Comparison of ENCODE assay signal across 19 cellular contexts in the genomic region with DNA sequence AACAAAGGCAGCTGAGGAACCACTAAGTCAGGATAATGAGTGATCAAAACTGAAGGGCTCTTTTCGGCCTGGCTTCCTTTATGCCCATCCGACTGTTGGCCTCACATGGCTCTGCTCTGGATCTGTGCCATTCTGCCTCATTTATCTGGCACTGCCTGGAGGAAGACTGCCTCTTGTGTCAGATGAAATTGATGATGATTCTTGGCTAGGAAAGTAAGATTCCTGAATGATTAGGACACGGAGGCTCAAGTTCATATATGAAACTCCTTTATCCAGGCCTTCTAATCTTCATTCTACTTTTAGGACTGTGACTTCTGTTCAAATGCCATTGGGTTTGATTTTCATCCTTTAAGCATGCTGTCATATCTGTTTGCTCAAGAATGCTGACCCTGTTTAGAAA.
A peak's percentile ranks its signal among the peaks of the same experiment; 100 is the strongest.
DNase-seq lines count a peak whose midpoint lies in the region; FAIRE-seq and TF ChIP-seq lines count a peak whose summit lies in the region.
"Had no signal": no experiment of that assay in that cellular context is flagged by ENCODE, and none has a peak within 500 bp of the region (broad histone marks: within the 10 kb centered on the region; RNA-seq: fewer than 3 reads in every experiment).

No MANE protein-coding gene starts in this region.

- DNase-seq in NCI-H345 (lab: John Stamatoyannopoulos, UW) (peak; percentile 79), NCI-H345 treated with DMSO at 0.1 percent for 48 hours (lab: John Stamatoyannopoulos, UW; ENCODE audit: unreplicated experiment) (no peak), NCI-H226 (peak; percentile 77), fibroblast of lung (ENCODE audit: low read depth in 2 of 2) (peak; percentile 33 to 60), stromal cell of bone marrow (ENCODE audit: low read depth) (peak; percentile 6), NCI-H1417 (lab: John Stamatoyannopoulos, UW) (no peak), suprapubic skin (ENCODE audit: low spot score in 2 of 2) (no peak), GM19239 (ENCODE audit: insufficient read length, low spot score) (no peak)
- DNase-seq: activated CD4-positive, alpha-beta T cell treated with anti-CD3 and anti-CD28 coated beads for 4 hours; activated effector memory CD4-positive, alpha-beta T cell treated with Interleukin-2 at 50 U/mL for 16 hours; amniotic stem cell; DMS79 treated with DMSO at 0.1 percent for 48 hours; effector memory CD4-positive, alpha-beta T cell; esophagus squamous epithelium; hippocampal formation; mesendoderm; natural killer cell; SW 1271 had no signal

- H3K27me3 ChIP-seq in fibroblast of lung (ENCODE audit: control insufficient read depth, insufficient read depth, low read length) (no peaks in the 10 kb centered on the region), suprapubic skin (no peaks in the 10 kb centered on the region)
- H3K27me3 ChIP-seq: esophagus squamous epithelium had no signal

- H2AFZ ChIP-seq in fibroblast of lung (ENCODE audit: low read length): no peak overlapping the region

- no peak for TF ChIP-seq EP300 in suprapubic skin (IDR thresholded peaks at IDR 0.05)

- TF ChIP-seq CTCF in fibroblast of lung (conservative IDR thresholded peaks at IDR 0.05 in 1 of 2, IDR thresholded peaks at IDR 0.05 in 1 of 2; ENCODE audit: low read depth in 1 of 2, low read length in 2 of 2) (no peak), suprapubic skin (IDR thresholded peaks at IDR 0.05) (no peak)

- no peak for FAIRE-seq in GM19239 (lab: Jason Lieb, UNC)
- FAIRE-seq: H54 had no signal

- H3K4me1 ChIP-seq in fibroblast of lung (ENCODE audit: control insufficient read depth, extremely low read depth, insufficient read depth, low read length): no peaks in the 10 kb centered on the region
- H3K4me1 ChIP-seq in suprapubic skin: no peaks in the 10 kb centered on the region
- H3K4me1 ChIP-seq: esophagus squamous epithelium had no signal

- no peaks in the 10 kb centered on the region for H3K79me2 ChIP-seq in fibroblast of lung (ENCODE audit: control insufficient read depth, insufficient read depth, low read length)

- H3K9ac ChIP-seq in fibroblast of lung (ENCODE audit: insufficient read depth, low read length): no peak overlapping the region

- H3K27ac ChIP-seq in fibroblast of lung (ENCODE audit: insufficient read depth, low read length): no peak overlapping the region
- no peak overlapping the region for H3K27ac ChIP-seq in suprapubic skin
- H3K27ac ChIP-seq: esophagus squamous epithelium had no signal

- no peak overlapping the region for H3K4me2 ChIP-seq in fibroblast of lung (ENCODE audit: extremely low read depth, insufficient read depth, low read length)

- H4K20me1 ChIP-seq in fibroblast of lung (ENCODE audit: control insufficient read depth, extremely low read depth, insufficient read depth, low read length): no peaks in the 10 kb centered on the region

- 51% methylated on average over 3 of the region's 3 CpGs for WGBS in suprapubic skin

- no peak overlapping the region for H3K4me3 ChIP-seq in fibroblast of lung (replicated peaks in 1 of 4; ENCODE audit: control extremely low read depth in 1 of 4, insufficient read depth in 1 of 4, low read depth in 3 of 4, low read length in 4 of 4)
- H3K4me3 ChIP-seq in suprapubic skin: no peak overlapping the region
- H3K4me3 ChIP-seq: esophagus squamous epithelium had no signal

- H3K9me3 ChIP-seq in fibroblast of lung (ENCODE audit: control insufficient read depth, insufficient read depth, low read depth, low read length): no peaks in the 10 kb centered on the region
- H3K9me3 ChIP-seq in suprapubic skin: no peaks in the 10 kb centered on the region
- H3K9me3 ChIP-seq: esophagus squamous epithelium had no signal

- H3K36me3 ChIP-seq in fibroblast of lung (ENCODE audit: control insufficient read depth, insufficient read depth, low read length) (no peaks in the 10 kb centered on the region), suprapubic skin (no peaks in the 10 kb centered on the region)
- H3K36me3 ChIP-seq: esophagus squamous epithelium had no signal

- TF ChIP-seq POLR2A in suprapubic skin (IDR thresholded peaks at IDR 0.05): no peak

Comparison
In these comparisons a context has a peak if more than half of its experiments do, and no peak if none do; other contexts are left out.
1. DNase-seq: peak in NCI-H345 (single experiment), NCI-H226 (single experiment), fibroblast of lung (2 of 2) and stromal cell of bone marrow (single experiment); none in NCI-H345 treated with DMSO at 0.1 percent for 48 hours (single experiment), NCI-H1417 (0 of 3), suprapubic skin (0 of 2) and GM19239 (single experiment).